In genomic region chr13:95301947-95302386, GRCh38 we compare ENCODE assay signal across 1 cellular context.
TF ChIP-seq lines count a peak whose summit lies in the region.

No MANE protein-coding gene starts in this region.

TF ChIP-seq in HepG2, 621 proteins besides CTCF, POLR2A, EP300 and RAD21 (continued from another document):
- TF ChIP-seq, protein P1, sequence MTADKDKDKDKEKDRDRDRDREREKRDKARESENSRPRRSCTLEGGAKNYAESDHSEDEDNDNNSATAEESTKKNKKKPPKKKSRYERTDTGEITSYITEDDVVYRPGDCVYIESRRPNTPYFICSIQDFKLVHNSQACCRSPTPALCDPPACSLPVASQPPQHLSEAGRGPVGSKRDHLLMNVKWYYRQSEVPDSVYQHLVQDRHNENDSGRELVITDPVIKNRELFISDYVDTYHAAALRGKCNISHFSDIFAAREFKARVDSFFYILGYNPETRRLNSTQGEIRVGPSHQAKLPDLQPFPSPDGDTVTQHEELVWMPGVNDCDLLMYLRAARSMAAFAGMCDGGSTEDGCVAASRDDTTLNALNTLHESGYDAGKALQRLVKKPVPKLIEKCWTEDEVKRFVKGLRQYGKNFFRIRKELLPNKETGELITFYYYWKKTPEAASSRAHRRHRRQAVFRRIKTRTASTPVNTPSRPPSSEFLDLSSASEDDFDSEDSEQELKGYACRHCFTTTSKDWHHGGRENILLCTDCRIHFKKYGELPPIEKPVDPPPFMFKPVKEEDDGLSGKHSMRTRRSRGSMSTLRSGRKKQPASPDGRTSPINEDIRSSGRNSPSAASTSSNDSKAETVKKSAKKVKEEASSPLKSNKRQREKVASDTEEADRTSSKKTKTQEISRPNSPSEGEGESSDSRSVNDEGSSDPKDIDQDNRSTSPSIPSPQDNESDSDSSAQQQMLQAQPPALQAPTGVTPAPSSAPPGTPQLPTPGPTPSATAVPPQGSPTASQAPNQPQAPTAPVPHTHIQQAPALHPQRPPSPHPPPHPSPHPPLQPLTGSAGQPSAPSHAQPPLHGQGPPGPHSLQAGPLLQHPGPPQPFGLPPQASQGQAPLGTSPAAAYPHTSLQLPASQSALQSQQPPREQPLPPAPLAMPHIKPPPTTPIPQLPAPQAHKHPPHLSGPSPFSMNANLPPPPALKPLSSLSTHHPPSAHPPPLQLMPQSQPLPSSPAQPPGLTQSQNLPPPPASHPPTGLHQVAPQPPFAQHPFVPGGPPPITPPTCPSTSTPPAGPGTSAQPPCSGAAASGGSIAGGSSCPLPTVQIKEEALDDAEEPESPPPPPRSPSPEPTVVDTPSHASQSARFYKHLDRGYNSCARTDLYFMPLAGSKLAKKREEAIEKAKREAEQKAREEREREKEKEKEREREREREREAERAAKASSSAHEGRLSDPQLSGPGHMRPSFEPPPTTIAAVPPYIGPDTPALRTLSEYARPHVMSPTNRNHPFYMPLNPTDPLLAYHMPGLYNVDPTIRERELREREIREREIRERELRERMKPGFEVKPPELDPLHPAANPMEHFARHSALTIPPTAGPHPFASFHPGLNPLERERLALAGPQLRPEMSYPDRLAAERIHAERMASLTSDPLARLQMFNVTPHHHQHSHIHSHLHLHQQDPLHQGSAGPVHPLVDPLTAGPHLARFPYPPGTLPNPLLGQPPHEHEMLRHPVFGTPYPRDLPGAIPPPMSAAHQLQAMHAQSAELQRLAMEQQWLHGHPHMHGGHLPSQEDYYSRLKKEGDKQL (CRISPR knock-in tag; IDR thresholded peaks at IDR 0.05; ENCODE audit: low read depth) = no peak
- TF ChIP-seq ZHX2 (IDR thresholded peaks at IDR 0.05; ENCODE audit: low read depth) (no peak), ZHX2 (CRISPR knock-in tag; IDR thresholded peaks at IDR 0.05; ENCODE audit: borderline replicate concordance) (no peak), AHDC1 (CRISPR knock-in tag; IDR thresholded peaks at IDR 0.05; ENCODE audit: borderline replicate concordance) (0 out of 2 replicates have a peak, but pooled peaks have one; percentile 7), ZBTB38 (CRISPR knock-in tag; IDR thresholded peaks at IDR 0.05) (0 out of 2 replicates have a peak, but pooled peaks have one; percentile 4)
